10 cellular contexts compared by ENCODE assay signal in the genomic region with DNA sequence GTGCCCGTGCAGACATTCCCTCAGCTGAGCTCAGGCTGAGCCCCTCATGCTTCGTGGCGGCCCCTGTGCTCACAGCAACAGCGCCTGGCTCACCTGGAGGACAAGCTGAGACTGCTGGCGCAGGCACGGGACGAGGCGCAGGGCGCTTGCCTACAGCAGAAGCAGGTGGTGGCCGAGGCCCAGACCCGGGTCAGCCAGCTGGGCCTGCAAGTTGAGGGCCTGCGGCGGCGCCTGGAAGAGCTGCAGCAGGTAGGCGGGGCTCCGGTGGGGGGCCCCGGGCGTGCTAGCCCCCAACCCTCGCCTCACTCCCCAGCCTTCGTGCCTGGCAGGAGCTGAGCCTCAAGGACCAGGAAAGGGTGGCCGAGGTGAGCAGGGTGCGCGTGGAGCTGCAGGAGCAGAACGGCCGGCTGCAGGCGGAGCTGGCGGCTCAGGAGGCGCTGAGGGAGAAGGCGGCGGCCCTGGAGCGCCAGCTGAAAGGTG. TPM values are rescaled to one million over a fixed set of nuclear protein-coding genes. Genes with fewer than 3 reads are reported as not detected.
DNase-seq lines count a peak whose midpoint lies in the region; ATAC-seq, FAIRE-seq and TF ChIP-seq lines count a peak whose summit lies in the region.
"Had no signal": no experiment of that assay in that cellular context is flagged by ENCODE, and none has a peak within 500 bp of the region (broad histone marks: within the 10 kb centered on the region; RNA-seq: fewer than 3 reads in every experiment).

No MANE protein-coding gene starts in this region.

- TF ChIP-seq EP300 in A549 (IDR thresholded peaks at IDR 0.05) (no peak), GM12878 (IDR thresholded peaks at IDR 0.05; ENCODE audit: borderline replicate concordance in 1 of 2, control insufficient read depth in 1 of 2, low read depth in 2 of 2, low read length in 2 of 2) (no peak)

- H3K9ac ChIP-seq in GM12878 (ENCODE audit: control insufficient read depth, insufficient read depth, low read length) = no peak overlapping the region

- H3K9me3 Mint-ChIP-seq in nephron = no peaks in the 10 kb centered on the region
- H3K9me3 Mint-ChIP-seq: activated B cell treated with CpG ODN at 0.5 μM for 24 hours had no signal

- no TSS peak for BruUV-seq in GM12878 (replicated peaks; lab: Mats Ljungman, UMichigan)

- no peak for FAIRE-seq in A549 (lab: Jason Lieb, UNC)
- FAIRE-seq in GM12878 (lab: Jason Lieb, UNC) = no peak

- H3K27ac ChIP-seq in A549 (peak overlapping the region in 1 of 2 experiments; percentile 64; a peak in 1 of 6 replicates), HL-60 (replicated peaks) (no peak overlapping the region), GM12878 (ENCODE audit: control insufficient read depth, insufficient read depth) (no peak overlapping the region)

- no peak for DNase-seq in A549 (ENCODE audit: low read depth in 1 of 2, low spot score in 1 of 2)
- no peak for DNase-seq in HL-60 (ENCODE audit: low read depth in 1 of 2, low spot score in 1 of 2)
- DNase-seq in GM12878 (ENCODE audit: low read depth, low spot score) = no peak
- no peak for DNase-seq in foreskin melanocyte
- DNase-seq in pons (ENCODE audit: low spot score) = no peak
- no peak for DNase-seq in HUDEP-2 (lab: John Stamatoyannopoulos, UW; ENCODE audit: unreplicated experiment in 76 of 76)

- POLR2A ChIA-PET in A549 (lab: Yijun Ruan, JAX) = interaction anchor here (0.6 to 3.4 kb wide), 10 partner anchors 7 to 206 kb away, joined by 3 to 33 read pairs (median 4); a partner anchor contains a TSS
- POLR2A ChIA-PET in GM12878 (lab: Charles Lee) = interaction anchor here (1.1 to 1.3 kb wide), 2 partner anchors 20 to 70 kb away, joined by 3 read pairs; no protein-coding TSS in a partner anchor

- H3K27ac Mint-ChIP-seq in nephron = no peak overlapping the region
- H3K27ac Mint-ChIP-seq: activated B cell treated with CpG ODN at 0.5 μM for 24 hours had no signal

- RAD21 ChIA-PET in GM12878 (lab: Charles Lee; ENCODE audit: unreplicated experiment) = interaction anchor here (0.6 to 1.5 kb wide), 8 partner anchors 10 to 321 kb away, joined by 3 to 4 read pairs (median 4); no protein-coding TSS in a partner anchor

- peaks cover 2% of the 10 kb centered on the region for H3K4me1 Mint-ChIP-seq in nephron

- H3K4me3 ChIP-seq in A549 = no peak overlapping the region
- H3K4me3 ChIP-seq in HL-60 (replicated peaks; ENCODE audit: insufficient read depth, low read length) = 0 out of 2 replicates have a peak overlapping the region, but pooled peaks have one; percentile 56
- no peak overlapping the region for H3K4me3 ChIP-seq in GM12878

- H3K4me1 ChIP-seq in A549 (peaks cover 5% of the 10 kb centered on the region; the same call in 1 of the 3 replicates), GM12878 (ENCODE audit: control insufficient read depth, insufficient read depth, low read length) (no peaks in the 10 kb centered on the region; the same call in 1 of the 2 replicates)

- TF ChIP-seq RAD21 in A549 (conservative IDR thresholded peaks at IDR 0.05 in 1 of 2, IDR thresholded peaks at IDR 0.05 in 1 of 2) (no peak), GM12878 (IDR thresholded peaks at IDR 0.05; ENCODE audit: insufficient read depth, low read depth, low read length) (no peak)

- H2AFZ ChIP-seq in GM12878 (ENCODE audit: control insufficient read depth, low read depth, low read length) = no peak overlapping the region

- peak overlapping the region in 2 of 3 experiments; percentile 75 to 80 for H3K4me3 Mint-ChIP-seq in nephron

- H3K36me3 Mint-ChIP-seq in nephron (ENCODE audit: low read depth) = no peaks in the 10 kb centered on the region

- intact Hi-C loops in GM12878 (cut with micrococcal nuclease; ENCODE audit: unreplicated experiment) = no loop called here

- H3K36me3 ChIP-seq in GM12878 (ENCODE audit: control insufficient read depth in 2 of 2, insufficient read depth in 2 of 2, low read length in 1 of 2) = no peaks in the 10 kb centered on the region; a peak in 3 of 4 replicates

- no peak for TF ChIP-seq CTCF in A549 (IDR thresholded peaks at IDR 0.05)
- TF ChIP-seq CTCF in HL-60 (IDR thresholded peaks at IDR 0.05; ENCODE audit: insufficient read depth, low read length) = no peak
- TF ChIP-seq CTCF in GM12878 (IDR thresholded peaks at IDR 0.05 in 2 of 3, conservative IDR thresholded peaks at IDR 0.05 in 1 of 3; ENCODE audit: control insufficient read depth in 2 of 3, extremely low read depth in 1 of 3, insufficient read depth in 1 of 3, low read depth in 3 of 3, low read length in 3 of 3) = no peak
- TF ChIP-seq CTCF in nephron (IDR thresholded peaks at IDR 0.05; ENCODE audit: unreplicated experiment in 3 of 3) = no peak

- 61% methylated on average over 31 of the region's 31 CpGs for WGBS in A549 (ENCODE audit: missing lambda C conversion rate)
- WGBS in GM12878 (ENCODE audit: insufficient coverage, insufficient replicate concordance, low lambda C conversion rate, missing lambda C conversion rate) = 81% methylated on average over 18 of the region's 31 CpGs

- CTCF ChIA-PET in A549 (lab: Yijun Ruan, JAX) = interaction anchor here (0.7 to 33.2 kb wide), 80 partner anchors 9 to 745 kb away, joined by 3 to 794 read pairs (median 6); a partner anchor contains a TSS
- CTCF ChIA-PET in GM12878 (lab: Yijun Ruan, JAX) = interaction anchor here (0.6 to 2.3 kb wide), 15 partner anchors 8 to 827 kb away, joined by 3 to 19 read pairs (median 3); no protein-coding TSS in a partner anchor

- in situ Hi-C loops in GM12878 (cut with MboI) = no loop called here

- H4K20me1 ChIP-seq in GM12878 (ENCODE audit: control insufficient read depth, insufficient read depth) = no peaks in the 10 kb centered on the region

- ATAC-seq in A549 = peak; percentile 6 to 40
- ATAC-seq in GM12878 = no peak
- no peak for ATAC-seq in GM19397 (IDR thresholded peaks at IDR 0.05; ENCODE audit: unreplicated experiment)

- no peaks in the 10 kb centered on the region for H3K79me2 ChIP-seq in GM12878 (ENCODE audit: control insufficient read depth, insufficient read depth, low read length)

- H3K27me3 Mint-ChIP-seq in nephron (ENCODE audit: low read depth) = peaks cover 14% of the 10 kb centered on the region

- SMC1A ChIA-PET in GM12878 (lab: Charles Lee; ENCODE audit: uncharacterized antibody, unreplicated experiment) = interaction anchor here (0.7 to 2.5 kb wide), 5 partner anchors 76 to 389 kb away, joined by 3 to 13 read pairs (median 4); no protein-coding TSS in a partner anchor

- H3K4me2 ChIP-seq in A549 (peak overlapping the region; percentile 94), GM12878 (ENCODE audit: control insufficient read depth, insufficient read depth) (peak overlapping the region; percentile 94)

- no peaks in the 10 kb centered on the region for H3K27me3 ChIP-seq in HL-60 (ENCODE audit: insufficient read depth, poor library complexity, severe bottlenecking)
- no peaks in the 10 kb centered on the region for H3K27me3 ChIP-seq in GM12878 (replicated peaks in 1 of 2; ENCODE audit: control insufficient read depth in 2 of 2, insufficient read depth in 2 of 2, low read length in 1 of 2)

- no peaks in the 10 kb centered on the region for H3K9me3 ChIP-seq in A549
- H3K9me3 ChIP-seq in GM12878 (replicated peaks; ENCODE audit: control insufficient read depth, insufficient read depth, low read length) = no peaks in the 10 kb centered on the region
- H3K9me3 ChIP-seq: tibial artery had no signal

- TF ChIP-seq POLR2A in A549 (IDR thresholded peaks at IDR 0.05; ENCODE audit: low read length) = no peak
- TF ChIP-seq POLR2A in GM12878 (IDR thresholded peaks at IDR 0.05; ENCODE audit: low read depth, low read length) = no peak

RNA-seq across cellular contexts. Expression of a gene that starts 1.4 kb away (rescaled TPM):
- polyA plus RNA-seq in A549 (2011; rRNA removed) (9.9 and 11.9 TPM in 2 replicates), A549 (2017; fragmentation: RNase III; extraction: RNeasy Plus Mini Kit Qiagen cat#74134 plus additional on column Dnase treatment) (19.9 to 21.0 TPM (median 20.4 TPM) in 3 replicates), GM12878 (2011; rRNA removed) (1.2 and 4.2 TPM in 2 replicates), GM12878 (2014; fragmentation: Illumina TruSeq; extraction: Trizol) (2.8 and 9.8 TPM in 2 replicates), GM12878 (2014; fragmentation: Nextera tagmentation; extraction: Ambion mirVana) (under 1 TPM; 0.11 to 0.16 TPM), GM12878 (2014; rRNA removed) (32.9 and 39.8 TPM in 2 replicates), GM12878 (2016; fragmentation: Nextera tagmentation; extraction: Ambion mirVana) (1 to 10 TPM; 1.7 TPM)
- 53.3 and 57.6 TPM in 2 replicates for polyA plus RNA-seq in A549 (2012; cell fraction: cytosol; rRNA removed)
- 101 and 106 TPM in 2 replicates for polyA plus RNA-seq in A549 (2012; cell fraction: nucleus; rRNA removed)
- polyA minus RNA-seq in A549 (2011; rRNA and poly(A)+ RNA removed) = 8.4 and 9.7 TPM in 2 replicates
- total RNA-seq in GM12878 (2013; cell fraction: nucleolus; rRNA removed) = 2.7 and 4.9 TPM in 2 replicates
- total RNA-seq in GM12878 (2014; rRNA removed) (23.5 and 29.8 TPM in 2 replicates), GM12878 (2014; rRNA removed; fragmentation: Illumina TruSeq; extraction: Trizol) (9.0 and 9.2 TPM in 2 replicates), GM12878 (2021) (14.6 and 16.2 TPM in 2 replicates)
- 0.71 TPM for polyA plus RNA-seq in GM12878 (2011; ENCODE audit: low read depth)
- polyA plus RNA-seq in GM12878 (2011; cell fraction: cytosol; rRNA removed) = 4.7 and 7.5 TPM in 2 replicates
- polyA plus RNA-seq in GM12878 (2011; cell fraction: nucleus; rRNA removed) = 33.2 and 47.4 TPM in 2 replicates
- polyA plus RNA-seq in GM12878 (2012) = 3.4 and 4.9 TPM in 2 replicates
- 0.44 and 1.0 TPM in 2 replicates for polyA minus RNA-seq in GM12878 (2011; rRNA and poly(A)+ RNA removed)
- polyA minus RNA-seq in GM12878 (2011; cell fraction: cytosol; rRNA and poly(A)+ RNA removed) = 3.1 TPM in 1 of 2 replicates, not detected in the other
- polyA minus RNA-seq in GM12878 (2011; cell fraction: nucleus; rRNA and poly(A)+ RNA removed) = 2.3 and 4.8 TPM in 2 replicates

RNA-seq across cellular contexts. Expression of a gene that starts 6.9 kb away (rescaled TPM):
- 6.0 and 6.4 TPM in 2 replicates for polyA plus RNA-seq in A549 (2011; rRNA removed)
- 24.4 and 25.8 TPM in 2 replicates for polyA plus RNA-seq in A549 (2012; cell fraction: cytosol; rRNA removed)
- polyA plus RNA-seq in A549 (2012; cell fraction: nucleus; rRNA removed) = 100 and 111 TPM in 2 replicates
- polyA plus RNA-seq in A549 (2017; fragmentation: RNase III; extraction: RNeasy Plus Mini Kit Qiagen cat#74134 plus additional on column Dnase treatment) = 19.1 to 24.5 TPM (median 21.6 TPM) in 3 replicates
- 4.9 and 7.3 TPM in 2 replicates for polyA minus RNA-seq in A549 (2011; rRNA and poly(A)+ RNA removed)
- total RNA-seq in GM12878 (2013; cell fraction: nucleolus; rRNA removed) = 22.5 and 23.4 TPM in 2 replicates
- total RNA-seq in GM12878 (2014; rRNA removed) = 18.6 and 24.2 TPM in 2 replicates
- 5.9 and 8.9 TPM in 2 replicates for total RNA-seq in GM12878 (2014; rRNA removed; fragmentation: Illumina TruSeq; extraction: Trizol)
- total RNA-seq in GM12878 (2021) = 24.9 and 27.7 TPM in 2 replicates
- polyA plus RNA-seq in GM12878 (2011; ENCODE audit: low read depth) = 2.2 TPM
- polyA plus RNA-seq in GM12878 (2011; rRNA removed) = 4.5 and 7.7 TPM in 2 replicates
- polyA plus RNA-seq in GM12878 (2011; cell fraction: cytosol; rRNA removed) = 7.3 and 16.6 TPM in 2 replicates
- polyA plus RNA-seq in GM12878 (2011; cell fraction: nucleus; rRNA removed) = 72.6 and 103 TPM in 2 replicates
- 8.6 and 9.9 TPM in 2 replicates for polyA plus RNA-seq in GM12878 (2012)
- polyA plus RNA-seq in GM12878 (2014; fragmentation: Illumina TruSeq; extraction: Trizol) = 2.5 and 3.6 TPM in 2 replicates
- polyA plus RNA-seq in GM12878 (2014; fragmentation: Nextera tagmentation; extraction: Ambion mirVana) = under 1 TPM; 0.03 to 0.05 TPM
- polyA plus RNA-seq in GM12878 (2014; rRNA removed) = 24.2 and 24.4 TPM in 2 replicates
- polyA plus RNA-seq in GM12878 (2016; fragmentation: Nextera tagmentation; extraction: Ambion mirVana) = 10 to 100 TPM; 12.0 to 13.4 TPM
- polyA minus RNA-seq in GM12878 (2011; rRNA and poly(A)+ RNA removed) = 4.2 and 11.4 TPM in 2 replicates
- 4.7 and 6.4 TPM in 2 replicates for polyA minus RNA-seq in GM12878 (2011; cell fraction: cytosol; rRNA and poly(A)+ RNA removed)
- 12.8 and 27.8 TPM in 2 replicates for polyA minus RNA-seq in GM12878 (2011; cell fraction: nucleus; rRNA and poly(A)+ RNA removed)

RNA-seq across cellular contexts. Expression of a gene that starts 7.4 kb away (rescaled TPM):
- 79.4 and 80.5 TPM in 2 replicates for polyA plus RNA-seq in A549 (2011; rRNA removed)
- polyA plus RNA-seq in A549 (2012; cell fraction: cytosol; rRNA removed) = 316 and 327 TPM in 2 replicates
- 248 and 268 TPM in 2 replicates for polyA plus RNA-seq in A549 (2012; cell fraction: nucleus; rRNA removed)
- 208 to 231 TPM (median 222 TPM) in 3 replicates for polyA plus RNA-seq in A549 (2017; fragmentation: RNase III; extraction: RNeasy Plus Mini Kit Qiagen cat#74134 plus additional on column Dnase treatment)
- polyA minus RNA-seq in A549 (2011; rRNA and poly(A)+ RNA removed) = 24.3 and 28.4 TPM in 2 replicates
- total RNA-seq in GM12878 (2013; cell fraction: nucleolus; rRNA removed) = 11.1 and 12.5 TPM in 2 replicates
- 84.0 and 101 TPM in 2 replicates for total RNA-seq in GM12878 (2014; rRNA removed)
- total RNA-seq in GM12878 (2014; rRNA removed; fragmentation: Illumina TruSeq; extraction: Trizol) = 36.1 and 39.4 TPM in 2 replicates
- 84.0 and 89.0 TPM in 2 replicates for total RNA-seq in GM12878 (2021)
- 25.7 TPM for polyA plus RNA-seq in GM12878 (2011; ENCODE audit: low read depth)
- 29.3 and 54.8 TPM in 2 replicates for polyA plus RNA-seq in GM12878 (2011; rRNA removed)
- 67.3 and 105 TPM in 2 replicates for polyA plus RNA-seq in GM12878 (2011; cell fraction: cytosol; rRNA removed)
- 77.9 and 82.8 TPM in 2 replicates for polyA plus RNA-seq in GM12878 (2011; cell fraction: nucleus; rRNA removed)
- polyA plus RNA-seq in GM12878 (2012) = 34.3 and 37.6 TPM in 2 replicates
- polyA plus RNA-seq in GM12878 (2014; fragmentation: Illumina TruSeq; extraction: Trizol) = 4.1 and 26.8 TPM in 2 replicates
- polyA plus RNA-seq in GM12878 (2014; fragmentation: Nextera tagmentation; extraction: Ambion mirVana) = 10 to 100 TPM; 11.7 to 39.3 TPM
- polyA plus RNA-seq in GM12878 (2014; rRNA removed) = 111 and 113 TPM in 2 replicates
- 100 to 1,000 TPM; 181 to 182 TPM for polyA plus RNA-seq in GM12878 (2016; fragmentation: Nextera tagmentation; extraction: Ambion mirVana)
- 10.0 and 21.6 TPM in 2 replicates for polyA minus RNA-seq in GM12878 (2011; rRNA and poly(A)+ RNA removed)
- polyA minus RNA-seq in GM12878 (2011; cell fraction: cytosol; rRNA and poly(A)+ RNA removed) = 10.6 and 11.4 TPM in 2 replicates
- 12.7 and 15.8 TPM in 2 replicates for polyA minus RNA-seq in GM12878 (2011; cell fraction: nucleus; rRNA and poly(A)+ RNA removed)

RNA-seq across cellular contexts. Expression of a gene that starts 7.5 kb away (rescaled TPM):
- polyA plus RNA-seq in A549 (2011; rRNA removed) = 39.3 and 48.3 TPM in 2 replicates
- polyA plus RNA-seq in A549 (2012; cell fraction: cytosol; rRNA removed) = 188 and 204 TPM in 2 replicates
- polyA plus RNA-seq in A549 (2012; cell fraction: nucleus; rRNA removed) = 208 and 243 TPM in 2 replicates
- polyA plus RNA-seq in A549 (2017; fragmentation: RNase III; extraction: RNeasy Plus Mini Kit Qiagen cat#74134 plus additional on column Dnase treatment) = 62.0 to 70.7 TPM (median 69.6 TPM) in 3 replicates
- 46.9 and 54.2 TPM in 2 replicates for polyA minus RNA-seq in A549 (2011; rRNA and poly(A)+ RNA removed)
- 13.4 and 14.9 TPM in 2 replicates for total RNA-seq in GM12878 (2013; cell fraction: nucleolus; rRNA removed)
- total RNA-seq in GM12878 (2014; rRNA removed) = 80.8 and 85.8 TPM in 2 replicates
- 32.4 and 39.9 TPM in 2 replicates for total RNA-seq in GM12878 (2014; rRNA removed; fragmentation: Illumina TruSeq; extraction: Trizol)
- total RNA-seq in GM12878 (2021) = 110 and 119 TPM in 2 replicates
- 79.4 TPM for polyA plus RNA-seq in GM12878 (2011; ENCODE audit: low read depth)
- 29.9 and 66.6 TPM in 2 replicates for polyA plus RNA-seq in GM12878 (2011; rRNA removed)
- 188 and 195 TPM in 2 replicates for polyA plus RNA-seq in GM12878 (2011; cell fraction: cytosol; rRNA removed)
- 136 and 154 TPM in 2 replicates for polyA plus RNA-seq in GM12878 (2011; cell fraction: nucleus; rRNA removed)
- 73.6 and 79.6 TPM in 2 replicates for polyA plus RNA-seq in GM12878 (2012)
- polyA plus RNA-seq in GM12878 (2014; fragmentation: Illumina TruSeq; extraction: Trizol) = 45.6 and 92.0 TPM in 2 replicates
- 10 to 100 TPM; 12.3 to 44.8 TPM for polyA plus RNA-seq in GM12878 (2014; fragmentation: Nextera tagmentation; extraction: Ambion mirVana)
- 128 and 151 TPM in 2 replicates for polyA plus RNA-seq in GM12878 (2014; rRNA removed)
- 100 to 1,000 TPM; 122 to 139 TPM for polyA plus RNA-seq in GM12878 (2016; fragmentation: Nextera tagmentation; extraction: Ambion mirVana)
- polyA minus RNA-seq in GM12878 (2011; rRNA and poly(A)+ RNA removed) = 53.5 and 69.9 TPM in 2 replicates
- 23.2 and 25.8 TPM in 2 replicates for polyA minus RNA-seq in GM12878 (2011; cell fraction: cytosol; rRNA and poly(A)+ RNA removed)
- 21.6 and 34.3 TPM in 2 replicates for polyA minus RNA-seq in GM12878 (2011; cell fraction: nucleus; rRNA and poly(A)+ RNA removed)

RNA-seq across cellular contexts. Expression of a gene that starts 21.6 kb away (rescaled TPM):
- polyA plus RNA-seq in A549 (2011; rRNA removed) = 8.4 and 8.9 TPM in 2 replicates
- 18.8 and 28.0 TPM in 2 replicates for polyA plus RNA-seq in A549 (2012; cell fraction: cytosol; rRNA removed)
- polyA plus RNA-seq in A549 (2012; cell fraction: nucleus; rRNA removed) = 72.7 and 93.7 TPM in 2 replicates
- 21.3 to 31.5 TPM (median 25.7 TPM) in 3 replicates for polyA plus RNA-seq in A549 (2017; fragmentation: RNase III; extraction: RNeasy Plus Mini Kit Qiagen cat#74134 plus additional on column Dnase treatment)
- polyA minus RNA-seq in A549 (2011; rRNA and poly(A)+ RNA removed) = 16.0 and 17.5 TPM in 2 replicates
- 23.5 and 23.7 TPM in 2 replicates for total RNA-seq in GM12878 (2013; cell fraction: nucleolus; rRNA removed)
- 14.5 and 14.8 TPM in 2 replicates for total RNA-seq in GM12878 (2014; rRNA removed)
- total RNA-seq in GM12878 (2014; rRNA removed; fragmentation: Illumina TruSeq; extraction: Trizol) = 5.2 and 7.8 TPM in 2 replicates
- 17.7 and 19.6 TPM in 2 replicates for total RNA-seq in GM12878 (2021)
- 10.9 TPM for polyA plus RNA-seq in GM12878 (2011; ENCODE audit: low read depth)
- polyA plus RNA-seq in GM12878 (2011; rRNA removed) = 4.4 and 7.1 TPM in 2 replicates
- 6.6 and 12.0 TPM in 2 replicates for polyA plus RNA-seq in GM12878 (2011; cell fraction: cytosol; rRNA removed)
- 83.6 and 89.3 TPM in 2 replicates for polyA plus RNA-seq in GM12878 (2011; cell fraction: nucleus; rRNA removed)
- 20.4 and 23.3 TPM in 2 replicates for polyA plus RNA-seq in GM12878 (2012)
- polyA plus RNA-seq in GM12878 (2014; fragmentation: Illumina TruSeq; extraction: Trizol) = 1.3 and 7.2 TPM in 2 replicates
- polyA plus RNA-seq in GM12878 (2014; fragmentation: Nextera tagmentation; extraction: Ambion mirVana) = under 1 TPM; 0.10 to 0.93 TPM
- 19.0 and 22.4 TPM in 2 replicates for polyA plus RNA-seq in GM12878 (2014; rRNA removed)
- 1 to 10 TPM; 1.6 to 2.6 TPM for polyA plus RNA-seq in GM12878 (2016; fragmentation: Nextera tagmentation; extraction: Ambion mirVana)
- 2.4 and 4.8 TPM in 2 replicates for polyA minus RNA-seq in GM12878 (2011; rRNA and poly(A)+ RNA removed)
- polyA minus RNA-seq in GM12878 (2011; cell fraction: cytosol; rRNA and poly(A)+ RNA removed) = 2.9 and 4.4 TPM in 2 replicates
- polyA minus RNA-seq in GM12878 (2011; cell fraction: nucleus; rRNA and poly(A)+ RNA removed) = 8.1 and 8.2 TPM in 2 replicates

Comparison
In these comparisons a context has a peak if more than half of its experiments do, and no peak if none do; other contexts are left out.
1. ATAC-seq: peak in A549 (2 of 2); none in GM12878 (single experiment) and GM19397 (single experiment).